Comparison of ENCODE assay signal across 1 cellular context in genomic region chr12:7018350-7019042, GRCh38.
TF ChIP-seq lines count a peak whose summit lies in the region.

Gene LPCAT3 (minus strand): TSS chr12:7018476. CDS start chr12:7018424, 52 bp downstream.

TF ChIP-seq in HEK293, 187 proteins besides CTCF, POLR2A, EP300 and RAD21 (continued from another document and continues in another):
- TF ChIP-seq ZNF629 (tag by site-specific recombination; IDR thresholded peaks at IDR 0.05) (peak; percentile 35; the same call in 1 of the 2 replicates), ZNF366 (tag by site-specific recombination; conservative IDR thresholded peaks at IDR 0.05) (no peak), ZNF580 (tag by site-specific recombination; IDR thresholded peaks at IDR 0.05) (0 out of 2 replicates have a peak, but pooled peaks have one; percentile 22), SETDB1 (IDR thresholded peaks at IDR 0.05; ENCODE audit: insufficient read length, low read length) (no peak), ZNF354C (tag by site-specific recombination; IDR thresholded peaks at IDR 0.05; ENCODE audit: borderline replicate concordance, low read depth) (no peak), ZNF501 (tag by site-specific recombination; IDR thresholded peaks at IDR 0.05) (peak; percentile 70), ZNF26 (tag by site-specific recombination; IDR thresholded peaks at IDR 0.05) (no peak), OSR2 (tag by site-specific recombination; IDR thresholded peaks at IDR 0.05) (no peak), ZNF23 (tag by site-specific recombination; IDR thresholded peaks at IDR 0.05; ENCODE audit: borderline replicate concordance) (no peak), ZNF391 (tag by site-specific recombination; IDR thresholded peaks at IDR 0.05; ENCODE audit: borderline replicate concordance, low read depth) (no peak), RBAK (tag by site-specific recombination; IDR thresholded peaks at IDR 0.05) (no peak), HOXC10 (CRISPR knock-in tag; IDR thresholded peaks at IDR 0.05) (no peak), ZSCAN30 (tag by site-specific recombination; IDR thresholded peaks at IDR 0.05) (peak; percentile 75), ZNF585B (tag by site-specific recombination; IDR thresholded peaks at IDR 0.05) (no peak), ZSCAN16 (tag by site-specific recombination; IDR thresholded peaks at IDR 0.05) (no peak), ZNF10 (tag by site-specific recombination; IDR thresholded peaks at IDR 0.05) (peak; percentile 53; the same call in 1 of the 2 replicates), ZNF692 (tag by site-specific recombination; IDR thresholded peaks at IDR 0.05) (no peak), REPIN1 (tag by site-specific recombination; IDR thresholded peaks at IDR 0.05; ENCODE audit: low read depth) (no peak), KLF7 (tag by site-specific recombination; IDR thresholded peaks at IDR 0.05; ENCODE audit: borderline replicate concordance) (peak; percentile 40; the same call in 1 of the 2 replicates), ZNF292 (tag by site-specific recombination; IDR thresholded peaks at IDR 0.05; ENCODE audit: borderline replicate concordance, low read depth) (no peak), IKZF3 (tag by site-specific recombination; IDR thresholded peaks at IDR 0.05) (peak; percentile 79), ZNF2 (tag by site-specific recombination; IDR thresholded peaks at IDR 0.05) (0 out of 2 replicates have a peak, but pooled peaks have one; percentile 53), HOXA7 (CRISPR knock-in tag; IDR thresholded peaks at IDR 0.05; ENCODE audit: borderline replicate concordance) (no peak), ZNF37A (tag by site-specific recombination; IDR thresholded peaks at IDR 0.05) (no peak), BCL11B (tag by site-specific recombination; IDR thresholded peaks at IDR 0.05; ENCODE audit: low read depth) (peak; percentile 88), PRDM1 (tag by site-specific recombination; IDR thresholded peaks at IDR 0.05) (peak; percentile 38), ZNF664 (tag by site-specific recombination; IDR thresholded peaks at IDR 0.05) (no peak), OVOL3 (tag by site-specific recombination; IDR thresholded peaks at IDR 0.05) (peak; percentile 91; the same call in 1 of the 2 replicates), ZNF514 (tag by site-specific recombination; IDR thresholded peaks at IDR 0.05) (no peak), ZNF184 (tag by site-specific recombination; IDR thresholded peaks at IDR 0.05) (0 out of 2 replicates have a peak, but pooled peaks have one; percentile 71), SP7 (tag by site-specific recombination; IDR thresholded peaks at IDR 0.05) (no peak; the same call in none of the 2 replicates), MYNN (tag by site-specific recombination; IDR thresholded peaks at IDR 0.05; ENCODE audit: borderline replicate concordance) (no peak), ZNF600 (tag by site-specific recombination; IDR thresholded peaks at IDR 0.05) (peak; percentile 8; the same call in 1 of the 2 replicates), ZNF561 (tag by site-specific recombination; IDR thresholded peaks at IDR 0.05; ENCODE audit: borderline replicate concordance) (no peak; the same call in 1 of the 2 replicates), ZNF701 (tag by site-specific recombination; IDR thresholded peaks at IDR 0.05) (no peak), ZFP37 (tag by site-specific recombination; IDR thresholded peaks at IDR 0.05) (0 out of 2 replicates have a peak, but pooled peaks have one; percentile 66), MEIS1 (CRISPR knock-in tag; IDR thresholded peaks at IDR 0.05; ENCODE audit: borderline replicate concordance) (no peak), ZNF221 (tag by site-specific recombination; IDR thresholded peaks at IDR 0.05; ENCODE audit: borderline replicate concordance) (no peak), ZNF549 (tag by site-specific recombination; IDR thresholded peaks at IDR 0.05) (no peak), ZNF426 (tag by site-specific recombination; IDR thresholded peaks at IDR 0.05) (no peak), ZNF548 (tag by site-specific recombination; IDR thresholded peaks at IDR 0.05) (no peak), ZNF404 (tag by site-specific recombination; IDR thresholded peaks at IDR 0.05) (no peak), ZNF274 (IDR thresholded peaks at IDR 0.05; ENCODE audit: low read length) (no peak), ZNF274 (tag by site-specific recombination; IDR thresholded peaks at IDR 0.05; ENCODE audit: borderline replicate concordance) (no peak), ZNF341 (tag by site-specific recombination; IDR thresholded peaks at IDR 0.05; ENCODE audit: low read depth) (0 out of 2 replicates have a peak, but pooled peaks have one; percentile 28), ZNF133 (tag by site-specific recombination; IDR thresholded peaks at IDR 0.05) (no peak), GLIS2 (tag by site-specific recombination; IDR thresholded peaks at IDR 0.05) (peak; percentile 97), ZNF792 (tag by site-specific recombination; IDR thresholded peaks at IDR 0.05) (no peak), ZNF311 (tag by site-specific recombination; IDR thresholded peaks at IDR 0.05; ENCODE audit: borderline replicate concordance) (no peak), PRDM10 (tag by site-specific recombination; IDR thresholded peaks at IDR 0.05) (peak; percentile 41), ZNF24 (tag by site-specific recombination; IDR thresholded peaks at IDR 0.05) (no peak), ZNF155 (tag by site-specific recombination; IDR thresholded peaks at IDR 0.05) (no peak), PATZ1 (tag by site-specific recombination; IDR thresholded peaks at IDR 0.05) (peak; percentile 96), ZNF112 (tag by site-specific recombination; IDR thresholded peaks at IDR 0.05) (no peak), GLIS1 (tag by site-specific recombination; IDR thresholded peaks at IDR 0.05) (peak; percentile 65), ZNF654 (tag by site-specific recombination; IDR thresholded peaks at IDR 0.05; ENCODE audit: low read depth) (peak; percentile 32), ZBTB17 (tag by site-specific recombination; IDR thresholded peaks at IDR 0.05) (0 out of 2 replicates have a peak, but pooled peaks have one; percentile 9), ZNF626 (tag by site-specific recombination; IDR thresholded peaks at IDR 0.05) (no peak), ZNF132 (tag by site-specific recombination; IDR thresholded peaks at IDR 0.05; ENCODE audit: borderline replicate concordance) (no peak), PBX3 (CRISPR knock-in tag; IDR thresholded peaks at IDR 0.05) (no peak), KLF9 (tag by site-specific recombination; IDR thresholded peaks at IDR 0.05; ENCODE audit: low read depth) (peak; percentile 67; the same call in 1 of the 2 replicates), ZNF837 (tag by site-specific recombination; IDR thresholded peaks at IDR 0.05) (no peak), ZNF433 (tag by site-specific recombination; IDR thresholded peaks at IDR 0.05; ENCODE audit: low read depth) (no peak), ZBTB26 (tag by site-specific recombination; optimal IDR thresholded peaks at IDR 0.05) (peak; percentile 91), ZNF18 (tag by site-specific recombination; IDR thresholded peaks at IDR 0.05) (0 out of 2 replicates have a peak, but pooled peaks have one; percentile 13), FEZF1 (tag by site-specific recombination; IDR thresholded peaks at IDR 0.05) (no peak), ZNF776 (tag by site-specific recombination; IDR thresholded peaks at IDR 0.05; ENCODE audit: borderline replicate concordance) (no peak)
